Comparison of ENCODE assay signal across 10 cellular contexts in genomic region chr20:62222266-62222850, GRCh38. TPM values are rescaled to one million over a fixed set of nuclear protein-coding genes. Genes with fewer than 3 reads are reported as not detected.
"Had no signal": no experiment of that assay in that cellular context is flagged by ENCODE, and none has a peak within 500 bp of the region (broad histone marks: within the 10 kb centered on the region; RNA-seq: fewer than 3 reads in every experiment).

No MANE protein-coding gene starts in this region.

- H3K9ac ChIP-seq: GM23248 had no signal

- DNase-seq: GM23248, GOT3, H9, HCEC 1CT, HFFc6, KG1 had no signal

- FAIRE-seq: H54 had no signal

- H3K4me3 ChIP-seq: GM23248 had no signal

- H2AFZ ChIP-seq: GM23248 had no signal

- H3K27ac ChIP-seq: GM23248, HL-60 had no signal

RNA-seq across cellular contexts. Expression of gene HRH3, which starts 2.3 kb away (rescaled TPM):
- total RNA-seq: GM23248, HFFc6, HT1080 had no signal
- polyA plus RNA-seq: GM23248, IgD-negative memory B cell had no signal
